10 cellular contexts compared by ENCODE assay signal in the genomic region with DNA sequence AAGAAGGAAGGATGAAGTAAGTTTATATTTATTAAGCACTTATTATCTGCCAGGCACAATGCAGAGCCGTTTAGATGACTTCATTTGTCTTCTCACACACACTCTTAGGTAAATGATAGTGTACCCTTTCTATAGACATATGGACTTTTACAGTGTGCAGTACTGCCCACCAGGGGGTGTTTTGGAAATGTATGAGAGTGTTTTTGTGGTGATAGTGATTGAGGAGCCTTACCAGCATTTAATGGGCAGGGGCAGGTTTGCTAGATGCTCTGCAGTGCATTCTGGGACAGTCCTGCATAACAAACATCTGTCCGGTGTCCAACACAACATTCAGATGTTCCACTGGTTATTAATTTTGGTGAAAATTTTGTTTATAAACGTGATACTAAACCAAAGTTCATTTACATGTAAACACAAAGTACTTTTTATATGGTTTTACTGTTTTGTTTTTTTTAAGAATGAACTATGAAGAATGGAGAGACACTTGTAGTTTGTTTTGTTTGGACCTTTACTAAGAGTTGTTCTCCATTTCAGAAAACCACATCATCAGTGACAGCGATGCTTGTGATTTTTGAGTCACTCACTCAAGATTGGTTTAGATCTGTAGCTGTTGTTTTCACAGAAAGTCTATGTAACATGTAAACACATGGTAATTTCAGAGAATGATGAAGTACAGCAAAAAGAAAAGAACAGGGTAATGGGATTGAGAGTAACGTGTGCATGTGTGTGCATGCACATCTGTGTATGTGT. TPM values are rescaled to one million over a fixed set of nuclear protein-coding genes. Genes with fewer than 3 reads are reported as not detected.
DNase-seq lines count a peak whose midpoint lies in the region; ATAC-seq, FAIRE-seq and TF ChIP-seq lines count a peak whose summit lies in the region.
"Had no signal": no experiment of that assay in that cellular context is flagged by ENCODE, and none has a peak within 500 bp of the region (broad histone marks: within the 10 kb centered on the region; RNA-seq: fewer than 3 reads in every experiment).

No MANE protein-coding gene starts in this region.

- no peaks in the 10 kb centered on the region for H3K79me2 ChIP-seq in keratinocyte (ENCODE audit: control insufficient read depth, insufficient read depth, low read length)

- H3K9me3 ChIP-seq in keratinocyte (ENCODE audit: control insufficient read depth, low read depth, low read length): no peaks in the 10 kb centered on the region
- peaks cover 0 to 9% (median 0%) of the 10 kb centered on the region in 4 donors for H3K9me3 ChIP-seq in upper lobe of left lung

- H3K9ac ChIP-seq in keratinocyte (ENCODE audit: control insufficient read depth, extremely low read depth, insufficient read depth, low read length): no peak overlapping the region

- TF ChIP-seq CTCF in CD14-positive monocyte (IDR thresholded peaks at IDR 0.05): peak; percentile 20
- peak; percentile 11 for TF ChIP-seq CTCF in GM20000 (IDR thresholded peaks at IDR 0.05; ENCODE audit: extremely low read depth, missing control alignments)
- peak; percentile 19 to 50 (median 39) for TF ChIP-seq CTCF in keratinocyte (optimal IDR thresholded peaks at IDR 0.05 in 1 of 3, IDR thresholded peaks at IDR 0.05 in 1 of 3, conservative IDR thresholded peaks at IDR 0.05 in 1 of 3; ENCODE audit: extremely low read depth in 1 of 3, insufficient read depth in 2 of 3, low read length in 3 of 3)
- no peak for TF ChIP-seq CTCF in upper lobe of left lung (IDR thresholded peaks at IDR 0.05)

- ATAC-seq in upper lobe of left lung (ENCODE audit: low FRiP score in 2 of 2): no peak
- no peak for ATAC-seq in GM18868 (IDR thresholded peaks at IDR 0.05; ENCODE audit: unreplicated experiment)
- no peak for ATAC-seq in GM19351 (IDR thresholded peaks at IDR 0.05; ENCODE audit: unreplicated experiment)

- 80 to 84% methylated on average over 5 of the region's 5 CpGs for WGBS in upper lobe of left lung, 2 donors

- TF ChIP-seq POLR2A in upper lobe of left lung (IDR thresholded peaks at IDR 0.05): no peak

- TF ChIP-seq EP300 in upper lobe of left lung (IDR thresholded peaks at IDR 0.05): no peak

- peak; percentile 29 for FAIRE-seq in keratinocyte (lab: Jason Lieb, UNC)

- dilution Hi-C loops in keratinocyte (cut with MboI; ENCODE audit: extremely low pct_ligation_motif_present, low sequenced_read_pairs): no loop called here

- H3K4me2 ChIP-seq in keratinocyte (ENCODE audit: control insufficient read depth, extremely low read depth, insufficient read depth, low read depth, low read length): no peak overlapping the region

- H3K36me3 ChIP-seq in keratinocyte (ENCODE audit: control insufficient read depth in 2 of 2, extremely low read depth in 1 of 2, insufficient read depth in 2 of 2, low read length in 2 of 2) (peaks cover 12 to 14% of the 10 kb centered on the region in 2 experiments), upper lobe of left lung (peaks cover 8 to 74% (median 33%) of the 10 kb centered on the region in 4 donors)

- no peaks in the 10 kb centered on the region for H3K27me3 ChIP-seq in keratinocyte (ENCODE audit: control insufficient read depth, extremely low read depth, insufficient read depth, low read length)
- no peaks in the 10 kb centered on the region for H3K27me3 ChIP-seq in upper lobe of left lung

- intact Hi-C loops in CD14-positive monocyte (cut with micrococcal nuclease): no loop called here

- H2AFZ ChIP-seq in keratinocyte (ENCODE audit: control insufficient read depth, low read length): no peak overlapping the region

- no peaks in the 10 kb centered on the region for H3K4me1 Mint-ChIP-seq in CD14-positive monocyte

- H3K36me3 Mint-ChIP-seq in CD14-positive monocyte: peaks cover 79 to 92% of the 10 kb centered on the region in 2 donors

- DNase-seq in CD14-positive monocyte (ENCODE audit: low spot score): no peak
- no peak for DNase-seq in GM20000 (ENCODE audit: low spot score)
- peak; percentile 30 for DNase-seq in SW480 (ENCODE audit: low spot score)
- no peak for DNase-seq in keratinocyte (ENCODE audit: low read depth, low spot score)
- DNase-seq in upper lobe of left lung: no peak
- no peak for DNase-seq in NCI-H2081 (lab: John Stamatoyannopoulos, UW)
- DNase-seq: stimulated activated CD4-positive, alpha-beta T cell treated with anti-CD3 and anti-CD28 coated beads, Interleukin-15, amount 100 ng/mL, for 24 hours; SW 1271 had no signal

- H3K9me1 ChIP-seq in keratinocyte (ENCODE audit: control insufficient read depth, extremely low read depth, insufficient read depth, low read length): no peaks in the 10 kb centered on the region

- H4K20me1 ChIP-seq in keratinocyte (ENCODE audit: control insufficient read depth, extremely low read depth, insufficient read depth, low read length): no peaks in the 10 kb centered on the region

- no peak overlapping the region for H3K27ac Mint-ChIP-seq in CD14-positive monocyte

- H3K4me1 ChIP-seq in keratinocyte (ENCODE audit: control insufficient read depth, extremely low read depth, insufficient read depth, low read length) (no peaks in the 10 kb centered on the region), upper lobe of left lung (no peaks in the 10 kb centered on the region)

- H3K9me3 Mint-ChIP-seq in CD14-positive monocyte: peaks cover 2 to 9% (median 5%) of the 10 kb centered on the region in 7 donors

- H3K27ac ChIP-seq in keratinocyte (ENCODE audit: control insufficient read depth, insufficient read depth, low read length) (no peak overlapping the region), upper lobe of left lung (no peak overlapping the region)

- H3K4me3 ChIP-seq in keratinocyte (ENCODE audit: control insufficient read depth in 2 of 3, extremely low read depth in 1 of 3, insufficient read depth in 2 of 3, low read depth in 1 of 3, low read length in 3 of 3) (no peak overlapping the region), upper lobe of left lung (no peak overlapping the region)

- H3K4me3 Mint-ChIP-seq in CD14-positive monocyte: no peak overlapping the region

- H3K27me3 Mint-ChIP-seq in CD14-positive monocyte (ENCODE audit: low read depth in 3 of 3): no peaks in the 10 kb centered on the region

RNA-seq across cellular contexts. Expression of a gene that starts 19.9 kb away (rescaled TPM):
- polyA plus RNA-seq in CD14-positive monocyte: under 1 TPM in 1 of 2 donors, not detected in 1; 0.23 TPM
- 1.1 to 2.5 TPM (median 1.5 TPM) in 3 replicates for polyA plus RNA-seq in keratinocyte
- 0.05 TPM for polyA plus RNA-seq in keratinocyte (2011; ENCODE audit: low read depth)
- 0.64 and 0.68 TPM in 2 replicates for polyA plus RNA-seq in keratinocyte (2011; cell fraction: cytosol; rRNA removed)
- 1.5 and 1.7 TPM in 2 replicates for polyA plus RNA-seq in keratinocyte (2011; cell fraction: nucleus; rRNA removed)
- polyA plus RNA-seq in keratinocyte (2012; ENCODE audit: low replicate concordance): 0.18 and 2.2 TPM in 2 replicates
- 1.9 to 2.8 TPM (median 2.2 TPM) in 3 replicates for polyA minus RNA-seq in keratinocyte
- polyA minus RNA-seq in keratinocyte (2011; cell fraction: cytosol; rRNA and poly(A)+ RNA removed): 1.3 TPM
- 1.6 and 2.4 TPM in 2 replicates for polyA minus RNA-seq in keratinocyte (2011; cell fraction: nucleus; rRNA and poly(A)+ RNA removed)
- total RNA-seq in upper lobe of left lung: 1 to 10 TPM in 5 of 6 donors, under 1 TPM in 1; 0.69 to 4.7 (median 2.6) TPM

RNA-seq across cellular contexts. Expression of a gene that starts 33.9 kb away (rescaled TPM):
- not detected for polyA plus RNA-seq in CD14-positive monocyte
- 2.4 to 11.7 TPM (median 5.1 TPM) in 3 replicates for polyA plus RNA-seq in keratinocyte
- polyA plus RNA-seq in keratinocyte (2011; ENCODE audit: low read depth): 18.6 TPM
- polyA plus RNA-seq in keratinocyte (2011; cell fraction: cytosol; rRNA removed): 3.6 and 3.8 TPM in 2 replicates
- polyA plus RNA-seq in keratinocyte (2011; cell fraction: nucleus; rRNA removed): 4.4 and 5.5 TPM in 2 replicates
- polyA plus RNA-seq in keratinocyte (2012; ENCODE audit: low replicate concordance): 2.6 and 106 TPM in 2 replicates
- 0.96 to 6.7 TPM (median 1.8 TPM) in 3 replicates for polyA minus RNA-seq in keratinocyte
- polyA minus RNA-seq in keratinocyte (2011; cell fraction: cytosol; rRNA and poly(A)+ RNA removed): 2.7 TPM
- 0.62 and 1.3 TPM in 2 replicates for polyA minus RNA-seq in keratinocyte (2011; cell fraction: nucleus; rRNA and poly(A)+ RNA removed)
- total RNA-seq in upper lobe of left lung: 1 to 10 TPM in 1 of 6 donors, under 1 TPM in 1, not detected in 4; 0.57 to 2.0 TPM

RNA-seq across cellular contexts. Expression of a gene that starts 43.2 kb away (rescaled TPM):
- polyA plus RNA-seq in CD14-positive monocyte (not detected), keratinocyte (0.32 to 2.9 TPM (median 1.8 TPM) in 3 replicates)
- 23.6 TPM for polyA plus RNA-seq in keratinocyte (2011; ENCODE audit: low read depth)
- polyA plus RNA-seq in keratinocyte (2011; cell fraction: cytosol; rRNA removed): 0.47 and 3.5 TPM in 2 replicates
- 1.1 and 6.8 TPM in 2 replicates for polyA plus RNA-seq in keratinocyte (2011; cell fraction: nucleus; rRNA removed)
- polyA plus RNA-seq in keratinocyte (2012; ENCODE audit: low replicate concordance): 2.0 and 60.6 TPM in 2 replicates
- polyA minus RNA-seq in keratinocyte: 0.59 to 2.0 TPM in 2 of 3 replicates, not detected in the other
- polyA minus RNA-seq in keratinocyte (2011; cell fraction: cytosol; rRNA and poly(A)+ RNA removed): not detected
- polyA minus RNA-seq in keratinocyte (2011; cell fraction: nucleus; rRNA and poly(A)+ RNA removed): 1.3 TPM in 1 of 2 replicates, not detected in the other
- total RNA-seq in upper lobe of left lung: 1 to 10 TPM in 4 of 6 donors, under 1 TPM in 1, not detected in 1; 0.67 to 7.1 (median 5.0) TPM

Comparison
In these comparisons a context has a peak if more than half of its experiments do, and no peak if none do; other contexts are left out.
1. CTCF ChIP-seq: peak in CD14-positive monocyte (single experiment), GM20000 (single experiment) and keratinocyte (3 of 3); none in upper lobe of left lung (0 of 6).